ENCODE assay signal across 8 cellular contexts in the genomic region with DNA sequence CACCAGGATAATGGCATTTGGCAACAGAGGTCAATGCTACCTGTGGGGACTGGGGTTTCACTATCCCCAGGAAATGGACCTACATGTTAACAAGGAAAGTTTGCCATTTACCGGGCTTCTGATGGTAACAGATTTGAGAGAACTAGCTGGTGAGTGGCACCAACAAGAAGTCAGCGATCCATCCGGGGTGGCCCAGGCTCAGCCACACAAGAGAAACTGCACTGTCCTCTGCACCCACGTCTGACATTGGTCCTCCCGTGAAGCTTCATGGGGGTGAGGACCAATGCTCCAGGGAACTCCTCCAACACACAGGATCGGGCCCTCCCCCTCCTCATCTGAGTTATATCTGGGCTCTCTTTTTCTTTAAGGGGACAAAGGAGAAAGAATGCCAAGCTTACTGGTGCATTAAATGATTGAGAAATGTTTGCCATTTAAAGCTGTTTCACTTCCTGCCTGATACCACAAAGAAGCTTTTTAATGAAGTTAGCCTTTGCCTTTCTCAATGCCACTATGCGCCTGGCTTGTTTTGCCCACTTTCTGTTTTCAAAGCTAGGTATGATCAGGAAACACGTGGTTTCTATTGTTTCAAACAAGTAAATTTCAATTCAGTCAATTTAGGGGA.
DNase-seq lines count a peak whose midpoint lies in the region; ATAC-seq, FAIRE-seq and TF ChIP-seq lines count a peak whose summit lies in the region.

No MANE protein-coding gene starts in this region.

- TF ChIP-seq POLR2A in H54 (IDR thresholded peaks at IDR 0.05; ENCODE audit: low read depth, low read length): no peak

- H3K27me3 Mint-ChIP-seq in activated naive CD4-positive, alpha-beta T cell treated with anti-CD3 and anti-CD28 coated beads, Interleukin-2, amount 50 U/mL, for 24 hours: no peaks in the 10 kb centered on the region

- peak overlapping the region; percentile 47 for H3K27ac Mint-ChIP-seq in activated naive CD4-positive, alpha-beta T cell treated with anti-CD3 and anti-CD28 coated beads, Interleukin-2, amount 50 U/mL, for 24 hours

- H3K4me1 Mint-ChIP-seq in activated naive CD4-positive, alpha-beta T cell treated with anti-CD3 and anti-CD28 coated beads, Interleukin-2, amount 50 U/mL, for 24 hours: peaks cover 64% of the 10 kb centered on the region

- H3K9me3 Mint-ChIP-seq in activated naive CD4-positive, alpha-beta T cell treated with anti-CD3 and anti-CD28 coated beads, Interleukin-2, amount 50 U/mL, for 24 hours: no peaks in the 10 kb centered on the region

- no peaks in the 10 kb centered on the region for H3K36me3 Mint-ChIP-seq in activated naive CD4-positive, alpha-beta T cell treated with anti-CD3 and anti-CD28 coated beads, Interleukin-2, amount 50 U/mL, for 24 hours

- H3K4me3 Mint-ChIP-seq in activated naive CD4-positive, alpha-beta T cell treated with anti-CD3 and anti-CD28 coated beads, Interleukin-2, amount 50 U/mL, for 24 hours: peak overlapping the region; percentile 40

- DNase-seq in GF-D8 (lab: John Stamatoyannopoulos, UW) (peak; percentile 75), sciatic nerve (ENCODE audit: low spot score) (no peak), H54 (ENCODE audit: insufficient read length, low spot score) (no peak), NCI-H1417 treated with DMSO at 0.1 percent for 48 hours (lab: John Stamatoyannopoulos, UW) (no peak), NCI-H146 (lab: John Stamatoyannopoulos, UW) (no peak)

- FAIRE-seq in H54 (lab: Jason Lieb, UNC): no peak

- intact Hi-C loops in sciatic nerve (cut with DNase I): no loop called here

- ATAC-seq in GM19463 (IDR thresholded peaks at IDR 0.05; ENCODE audit: unreplicated experiment): peak; percentile 41
- peak; percentile 55 for ATAC-seq in HG03460 (IDR thresholded peaks at IDR 0.05; ENCODE audit: unreplicated experiment)
- ATAC-seq in sciatic nerve: peak; percentile 51
